Comparison of ENCODE assay signal across 17 cellular contexts in genomic region chr17:69336580-69336979, GRCh38. TPM values are rescaled to one million over a fixed set of nuclear protein-coding genes. Genes with fewer than 3 reads are reported as not detected.
A peak's percentile ranks its signal among the peaks of the same experiment; 100 is the strongest.
DNase-seq lines count a peak whose midpoint lies in the region; ATAC-seq, FAIRE-seq and TF ChIP-seq lines count a peak whose summit lies in the region.
"Had no signal": no experiment of that assay in that cellular context is flagged by ENCODE, and none has a peak within 500 bp of the region (broad histone marks: within the 10 kb centered on the region; RNA-seq: fewer than 3 reads in every experiment).

No MANE protein-coding gene starts in this region.

- H3K27ac ChIP-seq in GM23338 (ENCODE audit: low read depth) = no peak overlapping the region
- H3K27ac ChIP-seq in HEK293 (ENCODE audit: extremely low read depth, low read depth, low read length) = no peak overlapping the region
- H3K27ac ChIP-seq in K562 (ENCODE audit: extremely low read depth, low read depth, low read length) = no peak overlapping the region
- H3K27ac ChIP-seq in psoas muscle = peak overlapping the region; percentile 41
- H3K27ac ChIP-seq: A549, C4-2B had no signal

- H3K9me3 Mint-ChIP-seq in GM23338 = peaks cover 9% of the 10 kb centered on the region; the same call in 2 of the 3 replicates

- DNase-seq in GM23338 (ENCODE audit: low spot score) (peak; percentile 12), K562 (ENCODE audit: extremely low read depth in 1 of 4, low spot score in 3 of 4) (no peak), psoas muscle (no peak), DMS 273 (lab: John Stamatoyannopoulos, UW; ENCODE audit: unreplicated experiment) (no peak), cardiac septum (ENCODE audit: low spot score) (no peak)
- no peak for DNase-seq in NK-92 treated with Interleukin-12 subunit alpha and Interleukin-12 subunit beta, amount 100 ng/mL, for 24 hours (lab: John Stamatoyannopoulos, UW)
- DNase-seq: BE2C; CD4-positive, alpha-beta memory T cell; HCEC 1CT; IMR-90; KG1 had no signal

- no peak for TF ChIP-seq POLR2A in K562 (conservative IDR thresholded peaks at IDR 0.05)

- no peak for TF ChIP-seq RAD21 in K562 (CRISPR knock-in tag; conservative IDR thresholded peaks at IDR 0.05 in 1 of 2, IDR thresholded peaks at IDR 0.05 in 1 of 2)

- no peak overlapping the region for H3K4me2 ChIP-seq in GM23338
- no peak overlapping the region for H3K4me2 ChIP-seq in K562 (ENCODE audit: insufficient read depth, low read length)
- H3K4me2 ChIP-seq: A549 had no signal

- H3K9ac ChIP-seq in K562 (ENCODE audit: insufficient read depth in 1 of 2, low read depth in 2 of 2, low read length in 2 of 2) = no peak overlapping the region

- TF ChIP-seq EP300 in K562 (IDR thresholded peaks at IDR 0.05; ENCODE audit: low read length) = no peak

- H3K4me1 ChIP-seq in GM23338 (ENCODE audit: insufficient read depth) (no peaks in the 10 kb centered on the region), HEK293 (ENCODE audit: control insufficient read depth, insufficient read depth, low read length) (no peaks in the 10 kb centered on the region), K562 (replicated peaks in 1 of 2; ENCODE audit: control insufficient read depth in 2 of 2, insufficient read depth in 2 of 2, low read length in 2 of 2) (no peaks in the 10 kb centered on the region), psoas muscle (peaks cover 11% of the 10 kb centered on the region)
- H3K4me1 ChIP-seq: A549, BE2C had no signal

- no peak for ATAC-seq in GM23338
- no peak for ATAC-seq in K562
- no peak for ATAC-seq in psoas muscle
- ATAC-seq: A549 had no signal

- POLR2A ChIA-PET in HEK293 (lab: Yijun Ruan, JAX) (interaction anchor here (2.7 kb wide), 1 partner anchor 10 kb away, joined by 7 read pairs; the partner anchor contains the start of gene ABCA5), K562 (lab: Yijun Ruan, JAX) (interaction anchor here (1.7 kb wide), 1 partner anchor 10 kb away, joined by 3 read pairs; the partner anchor contains the start of gene ABCA5)

- 0 out of 3 replicates have a peak, but pooled peaks cover 3% of the 10 kb centered on the region for H3K4me1 Mint-ChIP-seq in GM23338

- H3K36me3 ChIP-seq in GM23338 (ENCODE audit: insufficient read depth) (no peaks in the 10 kb centered on the region), HEK293 (ENCODE audit: control insufficient read depth in 2 of 2, insufficient read depth in 1 of 2, low read length in 2 of 2) (no peaks in the 10 kb centered on the region), K562 (ENCODE audit: control insufficient read depth, insufficient read depth, low read length) (no peaks in the 10 kb centered on the region), psoas muscle (ENCODE audit: insufficient read depth in 1 of 2, low read depth in 1 of 2) (no peaks in the 10 kb centered on the region)
- H3K36me3 ChIP-seq: BE2C had no signal

- no peaks in the 10 kb centered on the region for H3K27me3 Mint-ChIP-seq in GM23338 (ENCODE audit: insufficient read depth, low read depth, poor library complexity)

- no peaks in the 10 kb centered on the region for H3K9me2 ChIP-seq in GM23338 (ENCODE audit: insufficient read depth)

- no peak overlapping the region for H2AFZ ChIP-seq in GM23338
- H2AFZ ChIP-seq in K562 (ENCODE audit: low read depth, low read length) = no peak overlapping the region

- TF ChIP-seq CTCF in GM23338 (conservative IDR thresholded peaks at IDR 0.05; ENCODE audit: low read depth in 2 of 2) (peak; percentile 6 to 44; a peak in 2 of 4 replicates), HEK293 (tag by site-specific recombination; IDR thresholded peaks at IDR 0.05) (no peak), K562 (IDR thresholded peaks at IDR 0.05 in 2 of 3, conservative IDR thresholded peaks at IDR 0.05 in 1 of 3; ENCODE audit: insufficient read depth in 2 of 3, low read depth in 1 of 3, low read length in 3 of 3) (no peak), psoas muscle (IDR thresholded peaks at IDR 0.05) (no peak)

- H3K4me3 ChIP-seq in GM23338 (no peak overlapping the region), HEK293 (ENCODE audit: low read depth, low read length) (no peak overlapping the region), K562 (no peak overlapping the region), psoas muscle (no peak overlapping the region)
- H3K4me3 ChIP-seq: A549 had no signal

- no peak overlapping the region for H3K27ac Mint-ChIP-seq in GM23338
- H3K27ac Mint-ChIP-seq: CD4-positive, alpha-beta memory T cell had no signal

- H3K9me1 ChIP-seq in K562 (ENCODE audit: control insufficient read depth, insufficient read depth, low read length) = no peaks in the 10 kb centered on the region

- H3K27me3 ChIP-seq in GM23338 (ENCODE audit: insufficient read depth) = no peaks in the 10 kb centered on the region
- H3K27me3 ChIP-seq in K562 (ENCODE audit: control insufficient read depth in 2 of 2, insufficient read depth in 2 of 2, low read length in 2 of 2) = peaks cover 0 to 6% of the 10 kb centered on the region in 2 experiments; a peak in 2 of 5 replicates
- no peaks in the 10 kb centered on the region for H3K27me3 ChIP-seq in psoas muscle (ENCODE audit: insufficient read depth in 3 of 3, low read length in 2 of 3)

- no TSS peak for BruUV-seq in K562 (replicated peaks; lab: Mats Ljungman, UMichigan)

- in situ Hi-C loops in K562 (cut with MboI) = no loop called here

- H3K4me3 Mint-ChIP-seq in GM23338 = no peak overlapping the region
- H3K4me3 Mint-ChIP-seq: CD4-positive, alpha-beta memory T cell had no signal

- CTCF ChIA-PET in HEK293 (lab: Yijun Ruan, JAX) (interaction anchor here (0.5 to 4.3 kb wide), 8 partner anchors 10 to 458 kb away, joined by 3 to 31 read pairs (median 4); partner anchors contain the start of gene ABCA5), K562 (lab: Yijun Ruan, JAX; ENCODE audit: low intra/inter-chr PET ratio) (no interaction called here)

- no peaks in the 10 kb centered on the region for H3F3A ChIP-seq in GM23338 (replicated peaks; ENCODE audit: low read depth)

- FAIRE-seq in K562 (lab: Jason Lieb, UNC) = no peak
- FAIRE-seq: A549, D721Med, GM12891, H1 had no signal

- intact Hi-C loops in K562 (cut with micrococcal nuclease) = loop anchor here (10.0 kb wide), 1 partner anchor 58 kb away; no protein-coding TSS in a partner anchor
- intact Hi-C loops in psoas muscle (cut with DNase I) = loop anchor here in 1 of 2 donors (5.0 to 10.0 kb wide), 2 partner anchors 58 to 166 kb away; no protein-coding TSS in a partner anchor
- intact Hi-C loops in cardiac septum (cut with DNase I) = no loop called here

- H4K20me1 ChIP-seq in GM23338 (replicated peaks; ENCODE audit: insufficient read depth) (no peaks in the 10 kb centered on the region), K562 (replicated peaks; ENCODE audit: control insufficient read depth, insufficient read depth, low read length) (no peaks in the 10 kb centered on the region)

- H3K79me2 ChIP-seq in GM23338 (replicated peaks; ENCODE audit: insufficient read depth) = no peaks in the 10 kb centered on the region
- no peaks in the 10 kb centered on the region for H3K79me2 ChIP-seq in K562 (ENCODE audit: control insufficient read depth, insufficient read depth, low read length)

- no peaks in the 10 kb centered on the region; the same call in 1 of the 2 replicates for H3K9me3 ChIP-seq in HEK293 (ENCODE audit: control insufficient read depth, insufficient read depth, low read depth, low read length)
- H3K9me3 ChIP-seq in K562 (replicated peaks; ENCODE audit: control insufficient read depth, insufficient read depth, low read depth, low read length) = no peaks in the 10 kb centered on the region
- H3K9me3 ChIP-seq in psoas muscle = no peaks in the 10 kb centered on the region
- H3K9me3 ChIP-seq: BE2C had no signal

- H3K36me3 Mint-ChIP-seq in GM23338 (ENCODE audit: low read depth) = peaks cover 4% of the 10 kb centered on the region; the same call in 1 of the 3 replicates
- H3K36me3 Mint-ChIP-seq: CD4-positive, alpha-beta memory T cell had no signal

TF ChIP-seq in GM23338, 12 proteins besides CTCF, POLR2A, EP300 and RAD21 (continues in another document):
- TF ChIP-seq POLR2AphosphoS5 (IDR thresholded peaks at IDR 0.05; ENCODE audit: low read depth) (no peak), ZNF114 (CRISPR knock-in tag; IDR thresholded peaks at IDR 0.05) (no peak), JUNB (IDR thresholded peaks at IDR 0.05; ENCODE audit: unreplicated experiment) (no peak), CREB1 (CRISPR knock-in tag; IDR thresholded peaks at IDR 0.05; ENCODE audit: low read depth) (no peak)

TF ChIP-seq in HEK293, 187 proteins besides CTCF, POLR2A, EP300 and RAD21:
- no peak for TF ChIP-seq ZBTB8A (tag by site-specific recombination; IDR thresholded peaks at IDR 0.05)
- 0 out of 2 replicates have a peak, but pooled peaks have one; percentile 29 for TF ChIP-seq ZNF121 (tag by site-specific recombination; IDR thresholded peaks at IDR 0.05)
TF ChIP-seq in HEK293: peak in this region for 1.

TF ChIP-seq in K562, 482 proteins besides CTCF, POLR2A, EP300 and RAD21:
- TF ChIP-seq NRF1 (conservative IDR thresholded peaks at IDR 0.05 in 1 of 2, IDR thresholded peaks at IDR 0.05 in 1 of 2) (no peak), ZNF780A (CRISPR knock-in tag; IDR thresholded peaks at IDR 0.05) (no peak), ZNF121 (CRISPR knock-in tag; conservative IDR thresholded peaks at IDR 0.05) (0 out of 2 replicates have a peak, but pooled peaks have one; percentile 8)
TF ChIP-seq in K562: peak in this region for 1.

RNA-seq across cellular contexts. Expression of gene ABCA5, which starts 9.6 kb away (rescaled TPM):
- total RNA-seq in GM23338 (2014; rRNA removed; shearing (Covaris generic)) = 3.1 and 12.2 TPM in 2 replicates
- polyA plus RNA-seq in GM23338 (2016; fragmentation: Nextera tagmentation; extraction: Ambion mirVana) (2.6 and 3.4 TPM in 2 replicates), K562 (2011; rRNA removed) (1.9 TPM in 2 replicates), K562 (2014; fragmentation: Illumina TruSeq; extraction: Trizol) (0.74 and 1.1 TPM in 2 replicates), K562 (2014; fragmentation: Nextera tagmentation; extraction: Ambion mirVana) (1 to 10 TPM in 1 of 2 experiments, under 1 TPM in 1; 0.84 to 2.1 TPM), K562 (2014; rRNA removed) (0.76 and 2.0 TPM in 2 replicates), psoas muscle (10 to 100 TPM in 2 of 3 donors, 1 to 10 TPM in 1; 8.7 to 32.3 (median 28.5) TPM)
- 6.5 and 18.8 TPM in 2 replicates for total RNA-seq in K562 (2011; cell fraction: chromatin; rRNA removed; ENCODE audit: low replicate concordance)
- total RNA-seq in K562 (2011; cell fraction: nucleolus; rRNA removed) = 2.0 and 2.9 TPM in 2 replicates
- total RNA-seq in K562 (2011; cell fraction: nucleoplasm; rRNA removed) = 9.6 and 19.0 TPM in 2 replicates
- total RNA-seq in K562 (2014; rRNA removed) (0.73 and 1.1 TPM in 2 replicates), K562 (2014; rRNA removed; fragmentation: Illumina TruSeq; extraction: Trizol) (1.7 and 2.2 TPM in 2 replicates), K562 (2015; rRNA removed; fragmentation: Illumina TruSeq; extraction: Trizol) (1.1 and 1.4 TPM in 2 replicates), K562 (2021) (1.2 and 2.3 TPM in 2 replicates), psoas muscle (10 to 100 TPM; 54.9 to 81.5 (median 75.0) TPM), cardiac septum (14.8 TPM)
- polyA plus RNA-seq in K562 (2011; cell fraction: cytosol; rRNA removed) = 0.12 and 0.27 TPM in 2 replicates
- polyA plus RNA-seq in K562 (2011; cell fraction: nucleus; rRNA removed) = 2.5 and 4.3 TPM in 2 replicates
- 0.48 and 1.4 TPM in 2 replicates for polyA plus RNA-seq in K562 (2012)
- 2.7 and 3.1 TPM in 2 replicates for polyA minus RNA-seq in K562 (2011; rRNA and poly(A)+ RNA removed)
- 0.86 and 1.1 TPM in 2 replicates for polyA minus RNA-seq in K562 (2011; cell fraction: cytosol; rRNA and poly(A)+ RNA removed)
- polyA minus RNA-seq in K562 (2011; cell fraction: nucleus; rRNA and poly(A)+ RNA removed) = 2.7 and 4.1 TPM in 2 replicates

Comparison
In these comparisons a context has a peak if more than half of its experiments do, and no peak if none do; other contexts are left out.
1. CTCF ChIP-seq: peak in GM23338 (2 of 2); none in HEK293 (single experiment), K562 (0 of 3) and psoas muscle (single experiment).